ENCODE assay signal across 23 cellular contexts in genomic region chr9:14173730-14174129, GRCh38.
DNase-seq lines count a peak whose midpoint lies in the region; ATAC-seq and TF ChIP-seq lines count a peak whose summit lies in the region.
"Had no signal": no experiment of that assay in that cellular context is flagged by ENCODE, and none has a peak within 500 bp of the region (broad histone marks: within the 10 kb centered on the region; RNA-seq: fewer than 3 reads in every experiment).

No MANE protein-coding gene starts in this region.

- H3K4me3 ChIP-seq in right atrium auricular region (no peak overlapping the region), MG63 (no peak overlapping the region), SK-N-MC (no peak overlapping the region), stomach (no peak overlapping the region)
- H3K4me3 ChIP-seq: breast epithelium, coronary artery, esophagus squamous epithelium, neural progenitor cell, sigmoid colon, tibial artery had no signal

- intact Hi-C loops in Right ventricle myocardium inferior (cut with DNase I) (no loop called here), stomach (cut with DNase I; ENCODE audit: low total_unique reads) (no loop called here)

- H3K27ac Mint-ChIP-seq in effector memory CD8-positive, alpha-beta T cell: no peak overlapping the region
- H3K27ac Mint-ChIP-seq: CD14-positive monocyte; neural progenitor cell; stimulated activated naive CD8-positive, alpha-beta T cell treated with anti-CD3 and anti-CD28 coated beads, Interleukin-15, Interleukin-2, amounts not matched to agents 100 ng/mL and 50 ng/mL, for 24 hours had no signal

- no peak for TF ChIP-seq POLR2A in stomach (IDR thresholded peaks at IDR 0.05)

- no peak overlapping the region for H3K9ac ChIP-seq in SK-N-MC (ENCODE audit: insufficient read length)
- H3K9ac ChIP-seq: neural progenitor cell had no signal

- H3K4me3 Mint-ChIP-seq in effector memory CD8-positive, alpha-beta T cell: no peak overlapping the region
- H3K4me3 Mint-ChIP-seq: CD14-positive monocyte; neural progenitor cell; stimulated activated naive CD8-positive, alpha-beta T cell treated with anti-CD3 and anti-CD28 coated beads, Interleukin-15, Interleukin-2, amounts not matched to agents 100 ng/mL and 50 ng/mL, for 24 hours had no signal

- TF ChIP-seq CTCF in right atrium auricular region (IDR thresholded peaks at IDR 0.05) (no peak), stomach (IDR thresholded peaks at IDR 0.05) (no peak)

- DNase-seq in Right ventricle myocardium inferior (ENCODE audit: missing footprints) (peak; percentile 70), right atrium auricular region (ENCODE audit: low spot score) (no peak), MG63 (peak; percentile 44), SK-N-MC (ENCODE audit: low read depth, low spot score) (peak; percentile 89), stomach (peak; percentile 35), HCEC 1CT (no peak)
- no peak for DNase-seq in activated T-cell treated with anti-CD3 and anti-CD28 coated beads, Interleukin-2, amount 50 U/mL, for 1 hour
- no peak for DNase-seq in effector memory CD8-positive, alpha-beta T cell
- DNase-seq: activated CD4-positive, alpha-beta T cell treated with anti-CD3 and anti-CD28 coated beads for 4 hours; activated naive CD4-positive, alpha-beta T cell treated with Interleukin-2 at 50 U/mL for 16 hours; activated T-cell treated with anti-CD3 and anti-CD28 coated beads, Interleukin-2, amount 50 U/mL, for 48 hours; esophagus squamous epithelium; hypothalamus; NCI-H1694; NCI-H510A; sigmoid colon; tibial artery had no signal

- no peaks in the 10 kb centered on the region for H3K4me1 Mint-ChIP-seq in effector memory CD8-positive, alpha-beta T cell (ENCODE audit: low read depth in 2 of 2)
- H3K4me1 Mint-ChIP-seq: CD14-positive monocyte, neural progenitor cell had no signal

- H3K9me3 ChIP-seq in right atrium auricular region (no peaks in the 10 kb centered on the region), MG63 (no peaks in the 10 kb centered on the region), SK-N-MC (ENCODE audit: low read depth, low read length) (no peaks in the 10 kb centered on the region), stomach (no peaks in the 10 kb centered on the region)
- H3K9me3 ChIP-seq: breast epithelium, esophagus squamous epithelium, sigmoid colon, tibial artery had no signal

- WGBS in stomach, 5 donors: 74 to 84% (median 77%) methylated on average over 3 of the region's 3 CpGs

- no peaks in the 10 kb centered on the region for H3K36me3 Mint-ChIP-seq in effector memory CD8-positive, alpha-beta T cell (ENCODE audit: insufficient read depth)
- H3K36me3 Mint-ChIP-seq: CD14-positive monocyte had no signal

- H3K36me3 ChIP-seq in right atrium auricular region (no peaks in the 10 kb centered on the region), MG63 (peaks cover 27% of the 10 kb centered on the region), SK-N-MC (ENCODE audit: insufficient read depth, low read length) (peaks cover 4% of the 10 kb centered on the region; the same call in 1 of the 2 replicates), stomach (no peaks in the 10 kb centered on the region)
- H3K36me3 ChIP-seq: breast epithelium, esophagus squamous epithelium, neural progenitor cell, sigmoid colon, tibial artery had no signal

- no peak for ATAC-seq in Right ventricle myocardium inferior
- ATAC-seq in effector memory CD8-positive, alpha-beta T cell (replicated peaks): no peak
- ATAC-seq: HepG2 had no signal

- no peak overlapping the region for H3K27ac ChIP-seq in right atrium auricular region
- peak overlapping the region; percentile 30; the same call in 1 of the 2 replicates for H3K27ac ChIP-seq in SK-N-MC
- no peak overlapping the region for H3K27ac ChIP-seq in stomach
- H3K27ac ChIP-seq: coronary artery, esophagus squamous epithelium, neural progenitor cell, sigmoid colon had no signal

- no peaks in the 10 kb centered on the region for H3K27me3 Mint-ChIP-seq in effector memory CD8-positive, alpha-beta T cell
- H3K27me3 Mint-ChIP-seq: stimulated activated naive CD8-positive, alpha-beta T cell treated with anti-CD3 and anti-CD28 coated beads, Interleukin-15, Interleukin-2, amounts not matched to agents 100 ng/mL and 50 ng/mL, for 24 hours had no signal

- no peaks in the 10 kb centered on the region for H3K27me3 ChIP-seq in right atrium auricular region
- no peaks in the 10 kb centered on the region for H3K27me3 ChIP-seq in MG63
- no peaks in the 10 kb centered on the region for H3K27me3 ChIP-seq in stomach
- H3K27me3 ChIP-seq: breast epithelium, esophagus squamous epithelium, neural progenitor cell, sigmoid colon, tibial artery had no signal

- TF ChIP-seq EP300 in stomach (IDR thresholded peaks at IDR 0.05): no peak

- peaks cover 0 to 2% of the 10 kb centered on the region in 2 donors for H3K9me3 Mint-ChIP-seq in effector memory CD8-positive, alpha-beta T cell
- H3K9me3 Mint-ChIP-seq: neural progenitor cell; stimulated activated naive CD8-positive, alpha-beta T cell treated with anti-CD3 and anti-CD28 coated beads, Interleukin-15, Interleukin-2, amounts not matched to agents 100 ng/mL and 50 ng/mL, for 24 hours had no signal

- peaks cover 0 to 15% of the 10 kb centered on the region in 2 donors for H3K4me1 ChIP-seq in right atrium auricular region
- H3K4me1 ChIP-seq in stomach: peaks cover 0 to 11% (median 3%) of the 10 kb centered on the region in 4 donors
- H3K4me1 ChIP-seq: neural progenitor cell had no signal

Comparison
In these comparisons a context has a peak if more than half of its experiments do, and no peak if none do; other contexts are left out.
1. DNase-seq: peak in Right ventricle myocardium inferior (single experiment), MG63 (single experiment), SK-N-MC (single experiment) and stomach (single experiment); none in right atrium auricular region (single experiment), activated T-cell treated with anti-CD3 and anti-CD28 coated beads, Interleukin-2, amount 50 U/mL, for 1 hour (single experiment), effector memory CD8-positive, alpha-beta T cell (0 of 3) and HCEC 1CT (single experiment).